Comparison of ENCODE assay signal across 1 cellular context in genomic region chr4:156779774-156780173, GRCh38.
TF ChIP-seq lines count a peak whose summit lies in the region.

No MANE protein-coding gene starts in this region.

TF ChIP-seq in IMR-90, 13 proteins besides CTCF, POLR2A, EP300 and RAD21:
- TF ChIP-seq CEBPB (IDR thresholded peaks at IDR 0.05; ENCODE audit: low read depth, low read length) = peak; percentile 14; the same call in 1 of the 2 replicates
- no peak for TF ChIP-seq NFE2L2 (IDR thresholded peaks at IDR 0.05; ENCODE audit: low read depth, low read length)
- TF ChIP-seq RFX5 (IDR thresholded peaks at IDR 0.05; ENCODE audit: low read depth, low read length) = no peak
- no peak for TF ChIP-seq CHD1 (IDR thresholded peaks at IDR 0.05; ENCODE audit: low read depth, low read length)
- TF ChIP-seq RCOR1 (IDR thresholded peaks at IDR 0.05; ENCODE audit: insufficient replicate concordance, low read length) = no peak
- no peak for TF ChIP-seq ELK1 (IDR thresholded peaks at IDR 0.05; ENCODE audit: borderline replicate concordance, low read depth, low read length)
- TF ChIP-seq MAZ (IDR thresholded peaks at IDR 0.05; ENCODE audit: borderline replicate concordance, low read depth, low read length) = no peak
- no peak for TF ChIP-seq MXI1 (IDR thresholded peaks at IDR 0.05; ENCODE audit: borderline replicate concordance, low read depth, low read length)
- TF ChIP-seq SMC3 (IDR thresholded peaks at IDR 0.05; ENCODE audit: low read depth, low read length) = no peak
- no peak for TF ChIP-seq USF2 (IDR thresholded peaks at IDR 0.05; ENCODE audit: low read depth, low read length)
- peak; percentile 50; the same call in 1 of the 2 replicates for TF ChIP-seq BHLHE40 (IDR thresholded peaks at IDR 0.05; ENCODE audit: low read depth, low read length)
- peak; percentile 80 for TF ChIP-seq FOS (IDR thresholded peaks at IDR 0.05; ENCODE audit: low read depth, low read length)
- no peak for TF ChIP-seq MAFK (IDR thresholded peaks at IDR 0.05; ENCODE audit: low read depth, low read length)
